17 cellular contexts compared by ENCODE assay signal in genomic region chr16:77759821-77760220, GRCh38. TPM values are rescaled to one million over a fixed set of nuclear protein-coding genes. Genes with fewer than 3 reads are reported as not detected.
DNase-seq lines count a peak whose midpoint lies in the region; ATAC-seq and TF ChIP-seq lines count a peak whose summit lies in the region.
"Had no signal": no experiment of that assay in that cellular context is flagged by ENCODE, and none has a peak within 500 bp of the region (broad histone marks: within the 10 kb centered on the region; RNA-seq: fewer than 3 reads in every experiment).

No MANE protein-coding gene starts in this region.

- H3K27ac ChIP-seq in upper lobe of right lung: no peak overlapping the region
- H3K27ac ChIP-seq: KMS-11 had no signal

- TF ChIP-seq CTCF in AG10803 (conservative IDR thresholded peaks at IDR 0.05; ENCODE audit: low read length): no peak
- TF ChIP-seq CTCF in NB4 (IDR thresholded peaks at IDR 0.05; ENCODE audit: low read depth, low read length): no peak
- TF ChIP-seq CTCF in choroid plexus epithelial cell (conservative IDR thresholded peaks at IDR 0.05; ENCODE audit: low read depth, low read length): no peak
- no peak for TF ChIP-seq CTCF in upper lobe of right lung (IDR thresholded peaks at IDR 0.05)

- no peaks in the 10 kb centered on the region for H3K9me3 ChIP-seq in upper lobe of right lung
- H3K9me3 ChIP-seq: Caco-2, MG63 had no signal

- intact Hi-C loops in upper lobe of right lung (cut with DNase I): no loop called here

- H3K27me3 ChIP-seq in upper lobe of right lung: no peaks in the 10 kb centered on the region
- H3K27me3 ChIP-seq: MG63 had no signal

- no peaks in the 10 kb centered on the region for H3K4me1 ChIP-seq in upper lobe of right lung
- H3K4me1 ChIP-seq: Caco-2 had no signal

- H3K4me3 ChIP-seq in AG10803 (ENCODE audit: low read length): no peak overlapping the region
- no peak overlapping the region for H3K4me3 ChIP-seq in NB4 (ENCODE audit: low read depth, low read length)
- H3K4me3 ChIP-seq in choroid plexus epithelial cell (ENCODE audit: low read depth, low read length): no peak overlapping the region
- H3K4me3 ChIP-seq in upper lobe of right lung: no peak overlapping the region
- H3K4me3 ChIP-seq: GM23338, MG63 had no signal

- no peaks in the 10 kb centered on the region for H3K36me3 ChIP-seq in upper lobe of right lung
- H3K36me3 ChIP-seq: MG63 had no signal

- ATAC-seq in upper lobe of right lung (no peak), GM21381 (IDR thresholded peaks at IDR 0.05; ENCODE audit: unreplicated experiment) (no peak)
- ATAC-seq: GM23338, PC-3 had no signal

- no peak for TF ChIP-seq POLR2A in NB4 (IDR thresholded peaks at IDR 0.05; ENCODE audit: extremely low read depth, insufficient read length)

- DNase-seq in AG10803 (ENCODE audit: low read depth): peak; percentile 18
- peak; percentile 45 for DNase-seq in NB4 (ENCODE audit: low read depth)
- DNase-seq in choroid plexus epithelial cell (ENCODE audit: low read depth): peak; percentile 14
- DNase-seq in islet precursor cell: peak; percentile 68
- DNase-seq in upper lobe of right lung: no peak
- no peak for DNase-seq in NCI-H1105 treated with DMSO at 0.1 percent for 48 hours (lab: John Stamatoyannopoulos, UW)
- DNase-seq in NCI-H526 treated with DMSO at 0.1 percent for 48 hours (lab: John Stamatoyannopoulos, UW): no peak
- DNase-seq: Caco-2, MG63, NCI-H1436, NCI-H2081, NCI-H526, PC-3 had no signal

RNA-seq across cellular contexts. Expression of gene VAT1L, which starts 28.5 kb away (rescaled TPM):
- 0.32 TPM for total RNA-seq in upper lobe of right lung
- total RNA-seq: Caco-2, SK-MEL-5 had no signal

RNA-seq across cellular contexts. Expression of gene NUDT7, which starts 37.5 kb away (rescaled TPM):
- total RNA-seq in upper lobe of right lung: 7.2 TPM
- total RNA-seq: PC-3 had no signal

Comparison
In these comparisons a context has a peak if more than half of its experiments do, and no peak if none do; other contexts are left out.
1. DNase-seq: peak in AG10803 (single experiment), NB4 (single experiment), choroid plexus epithelial cell (single experiment) and islet precursor cell (single experiment); none in upper lobe of right lung (single experiment), NCI-H1105 treated with DMSO at 0.1 percent for 48 hours (single experiment) and NCI-H526 treated with DMSO at 0.1 percent for 48 hours (single experiment).